Comparison of ENCODE assay signal across 1 cellular context in the genomic region with DNA sequence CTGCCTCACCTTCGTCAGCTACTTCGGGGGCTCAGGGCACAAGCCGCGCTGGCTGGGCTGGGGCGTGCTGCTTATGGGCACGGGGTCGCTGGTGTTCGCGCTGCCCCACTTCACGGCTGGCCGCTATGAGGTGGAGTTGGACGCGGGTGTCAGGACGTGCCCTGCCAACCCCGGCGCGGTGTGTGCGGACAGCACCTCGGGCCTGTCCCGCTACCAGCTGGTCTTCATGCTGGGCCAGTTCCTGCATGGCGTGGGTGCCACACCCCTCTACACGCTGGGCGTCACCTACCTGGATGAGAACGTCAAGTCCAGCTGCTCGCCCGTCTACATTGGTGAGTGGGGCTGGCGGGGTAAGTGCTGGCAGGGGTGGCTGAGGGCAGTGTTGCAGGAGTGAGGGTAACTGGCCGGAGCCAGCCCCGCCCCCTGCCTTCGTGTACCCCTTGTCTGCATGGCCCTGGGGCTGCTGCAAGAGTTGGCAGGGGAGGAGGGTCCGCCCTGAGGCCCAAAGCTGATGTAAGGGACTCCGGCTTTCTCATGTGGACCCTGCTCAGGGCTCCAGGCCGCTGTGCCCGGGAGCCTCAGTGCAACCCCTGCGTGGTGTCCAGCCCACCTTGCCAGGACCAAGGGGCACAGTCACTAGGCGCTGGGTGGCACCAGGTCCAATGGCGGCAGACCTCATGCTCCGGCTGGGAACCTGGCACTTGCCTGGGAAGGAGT.
TF ChIP-seq lines count a peak whose summit lies in the region.

No MANE protein-coding gene starts in this region.

TF ChIP-seq in HepG2, 621 proteins besides CTCF, POLR2A, EP300 and RAD21 (continued from another document):
- TF ChIP-seq, protein P1, sequence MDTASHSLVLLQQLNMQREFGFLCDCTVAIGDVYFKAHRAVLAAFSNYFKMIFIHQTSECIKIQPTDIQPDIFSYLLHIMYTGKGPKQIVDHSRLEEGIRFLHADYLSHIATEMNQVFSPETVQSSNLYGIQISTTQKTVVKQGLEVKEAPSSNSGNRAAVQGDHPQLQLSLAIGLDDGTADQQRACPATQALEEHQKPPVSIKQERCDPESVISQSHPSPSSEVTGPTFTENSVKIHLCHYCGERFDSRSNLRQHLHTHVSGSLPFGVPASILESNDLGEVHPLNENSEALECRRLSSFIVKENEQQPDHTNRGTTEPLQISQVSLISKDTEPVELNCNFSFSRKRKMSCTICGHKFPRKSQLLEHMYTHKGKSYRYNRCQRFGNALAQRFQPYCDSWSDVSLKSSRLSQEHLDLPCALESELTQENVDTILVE (CRISPR knock-in tag; IDR thresholded peaks at IDR 0.05) = no peak
- TF ChIP-seq SATB2 (CRISPR knock-in tag; IDR thresholded peaks at IDR 0.05) (no peak), ZNF143 (CRISPR knock-in tag; IDR thresholded peaks at IDR 0.05) (no peak), ZNF878 (CRISPR knock-in tag; IDR thresholded peaks at IDR 0.05) (no peak), ZBTB7A (CRISPR knock-in tag; IDR thresholded peaks at IDR 0.05) (no peak), MTA1 (CRISPR knock-in tag; IDR thresholded peaks at IDR 0.05; ENCODE audit: borderline replicate concordance) (peak; percentile 68; the same call in 1 of the 2 replicates), NFE2L1 (CRISPR knock-in tag; IDR thresholded peaks at IDR 0.05; ENCODE audit: borderline replicate concordance) (no peak), AGO2 (optimal IDR thresholded peaks at IDR 0.05; ENCODE audit: low read depth, low read length) (peak; percentile 69), ZC3H13 (CRISPR knock-in tag; IDR thresholded peaks at IDR 0.05) (peak; percentile 60; the same call in 1 of the 2 replicates), SALL1 (CRISPR knock-in tag; IDR thresholded peaks at IDR 0.05) (no peak), ZNF850 (CRISPR knock-in tag; conservative IDR thresholded peaks at IDR 0.05) (no peak), ARNTL (CRISPR knock-in tag; IDR thresholded peaks at IDR 0.05) (no peak), MEIS1 (CRISPR knock-in tag; IDR thresholded peaks at IDR 0.05; ENCODE audit: borderline replicate concordance) (no peak), ZNF337 (CRISPR knock-in tag; IDR thresholded peaks at IDR 0.05; ENCODE audit: borderline replicate concordance, low read depth) (no peak), GMEB2 (CRISPR knock-in tag; IDR thresholded peaks at IDR 0.05; ENCODE audit: low read depth) (no peak), KMT2B (CRISPR knock-in tag; IDR thresholded peaks at IDR 0.05) (no peak), CHD2 (IDR thresholded peaks at IDR 0.05; ENCODE audit: low read depth, low read length) (no peak), ZHX1 (CRISPR knock-in tag; IDR thresholded peaks at IDR 0.05; ENCODE audit: low read depth) (no peak), ZNF264 (CRISPR knock-in tag; IDR thresholded peaks at IDR 0.05) (no peak), YEATS2 (CRISPR knock-in tag; IDR thresholded peaks at IDR 0.05; ENCODE audit: borderline replicate concordance) (no peak)
- TF ChIP-seq, protein P2, sequence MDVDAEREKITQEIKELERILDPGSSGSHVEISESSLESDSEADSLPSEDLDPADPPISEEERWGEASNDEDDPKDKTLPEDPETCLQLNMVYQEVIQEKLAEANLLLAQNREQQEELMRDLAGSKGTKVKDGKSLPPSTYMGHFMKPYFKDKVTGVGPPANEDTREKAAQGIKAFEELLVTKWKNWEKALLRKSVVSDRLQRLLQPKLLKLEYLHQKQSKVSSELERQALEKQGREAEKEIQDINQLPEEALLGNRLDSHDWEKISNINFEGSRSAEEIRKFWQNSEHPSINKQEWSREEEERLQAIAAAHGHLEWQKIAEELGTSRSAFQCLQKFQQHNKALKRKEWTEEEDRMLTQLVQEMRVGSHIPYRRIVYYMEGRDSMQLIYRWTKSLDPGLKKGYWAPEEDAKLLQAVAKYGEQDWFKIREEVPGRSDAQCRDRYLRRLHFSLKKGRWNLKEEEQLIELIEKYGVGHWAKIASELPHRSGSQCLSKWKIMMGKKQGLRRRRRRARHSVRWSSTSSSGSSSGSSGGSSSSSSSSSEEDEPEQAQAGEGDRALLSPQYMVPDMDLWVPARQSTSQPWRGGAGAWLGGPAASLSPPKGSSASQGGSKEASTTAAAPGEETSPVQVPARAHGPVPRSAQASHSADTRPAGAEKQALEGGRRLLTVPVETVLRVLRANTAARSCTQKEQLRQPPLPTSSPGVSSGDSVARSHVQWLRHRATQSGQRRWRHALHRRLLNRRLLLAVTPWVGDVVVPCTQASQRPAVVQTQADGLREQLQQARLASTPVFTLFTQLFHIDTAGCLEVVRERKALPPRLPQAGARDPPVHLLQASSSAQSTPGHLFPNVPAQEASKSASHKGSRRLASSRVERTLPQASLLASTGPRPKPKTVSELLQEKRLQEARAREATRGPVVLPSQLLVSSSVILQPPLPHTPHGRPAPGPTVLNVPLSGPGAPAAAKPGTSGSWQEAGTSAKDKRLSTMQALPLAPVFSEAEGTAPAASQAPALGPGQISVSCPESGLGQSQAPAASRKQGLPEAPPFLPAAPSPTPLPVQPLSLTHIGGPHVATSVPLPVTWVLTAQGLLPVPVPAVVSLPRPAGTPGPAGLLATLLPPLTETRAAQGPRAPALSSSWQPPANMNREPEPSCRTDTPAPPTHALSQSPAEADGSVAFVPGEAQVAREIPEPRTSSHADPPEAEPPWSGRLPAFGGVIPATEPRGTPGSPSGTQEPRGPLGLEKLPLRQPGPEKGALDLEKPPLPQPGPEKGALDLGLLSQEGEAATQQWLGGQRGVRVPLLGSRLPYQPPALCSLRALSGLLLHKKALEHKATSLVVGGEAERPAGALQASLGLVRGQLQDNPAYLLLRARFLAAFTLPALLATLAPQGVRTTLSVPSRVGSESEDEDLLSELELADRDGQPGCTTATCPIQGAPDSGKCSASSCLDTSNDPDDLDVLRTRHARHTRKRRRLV (CRISPR knock-in tag; IDR thresholded peaks at IDR 0.05) = no peak
- TF ChIP-seq, protein P3, sequence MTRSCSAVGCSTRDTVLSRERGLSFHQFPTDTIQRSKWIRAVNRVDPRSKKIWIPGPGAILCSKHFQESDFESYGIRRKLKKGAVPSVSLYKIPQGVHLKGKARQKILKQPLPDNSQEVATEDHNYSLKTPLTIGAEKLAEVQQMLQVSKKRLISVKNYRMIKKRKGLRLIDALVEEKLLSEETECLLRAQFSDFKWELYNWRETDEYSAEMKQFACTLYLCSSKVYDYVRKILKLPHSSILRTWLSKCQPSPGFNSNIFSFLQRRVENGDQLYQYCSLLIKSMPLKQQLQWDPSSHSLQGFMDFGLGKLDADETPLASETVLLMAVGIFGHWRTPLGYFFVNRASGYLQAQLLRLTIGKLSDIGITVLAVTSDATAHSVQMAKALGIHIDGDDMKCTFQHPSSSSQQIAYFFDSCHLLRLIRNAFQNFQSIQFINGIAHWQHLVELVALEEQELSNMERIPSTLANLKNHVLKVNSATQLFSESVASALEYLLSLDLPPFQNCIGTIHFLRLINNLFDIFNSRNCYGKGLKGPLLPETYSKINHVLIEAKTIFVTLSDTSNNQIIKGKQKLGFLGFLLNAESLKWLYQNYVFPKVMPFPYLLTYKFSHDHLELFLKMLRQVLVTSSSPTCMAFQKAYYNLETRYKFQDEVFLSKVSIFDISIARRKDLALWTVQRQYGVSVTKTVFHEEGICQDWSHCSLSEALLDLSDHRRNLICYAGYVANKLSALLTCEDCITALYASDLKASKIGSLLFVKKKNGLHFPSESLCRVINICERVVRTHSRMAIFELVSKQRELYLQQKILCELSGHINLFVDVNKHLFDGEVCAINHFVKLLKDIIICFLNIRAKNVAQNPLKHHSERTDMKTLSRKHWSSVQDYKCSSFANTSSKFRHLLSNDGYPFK (CRISPR knock-in tag; IDR thresholded peaks at IDR 0.05; ENCODE audit: borderline replicate concordance) = 0 out of 2 replicates have a peak, but pooled peaks have one; percentile 14
TF ChIP-seq in HepG2: peak in this region for 9.
